Comparison of ENCODE assay signal across 13 cellular contexts in genomic region chr5:18270635-18271338, GRCh38.
"Had no signal": no experiment of that assay in that cellular context is flagged by ENCODE, and none has a peak within 500 bp of the region (broad histone marks: within the 10 kb centered on the region; RNA-seq: fewer than 3 reads in every experiment).

No MANE protein-coding gene starts in this region.

- H3K36me3 ChIP-seq: pancreas had no signal

- H3K79me2 ChIP-seq: hepatocyte had no signal

- H3K27ac ChIP-seq: hepatocyte, pancreas had no signal

- H3K9me3 ChIP-seq: pancreas had no signal

- H3K4me2 ChIP-seq: hepatocyte had no signal

- DNase-seq: activated CD4-positive, alpha-beta T cell treated with anti-CD3 and anti-CD28 coated beads, Interleukin-2, amount 10 ng/mL, durations not matched to agents 7 days and 5 days; activated gamma-delta T cell treated with Interleukin-2 at 50 U/mL for 16 hours; amygdala; endodermal cell; kidney glomerular epithelial cell; left ventricle myocardium superior; mesenchymal stem cell; naive thymus-derived CD8-positive, alpha-beta T cell; pancreas; stimulated activated CD4-positive, alpha-beta T cell treated with anti-CD3 and anti-CD28 coated beads, Interleukin-2, amount 100 ng/mL, for 24 hours had no signal

- H3K4me3 Mint-ChIP-seq: activated CD4-positive, alpha-beta T cell treated with anti-CD3 and anti-CD28 coated beads, Interleukin-2, amount 10 ng/mL, durations not matched to agents 7 days and 5 days; activated naive CD8-positive, alpha-beta T cell; endodermal cell; naive thymus-derived CD8-positive, alpha-beta T cell had no signal

- H2AFZ ChIP-seq: hepatocyte had no signal

- H3K4me3 ChIP-seq: hepatocyte, pancreas had no signal

- H3K4me1 ChIP-seq: pancreas had no signal

- ATAC-seq: esophagus mucosa; left ventricle myocardium superior; naive thymus-derived CD8-positive, alpha-beta T cell; pancreas had no signal

- H3K4me1 Mint-ChIP-seq: activated CD4-positive, alpha-beta T cell treated with anti-CD3 and anti-CD28 coated beads, Interleukin-2, amount 10 ng/mL, durations not matched to agents 7 days and 5 days; endodermal cell; naive thymus-derived CD8-positive, alpha-beta T cell had no signal

- H3K27me3 ChIP-seq: hepatocyte, pancreas had no signal

- H3K27ac Mint-ChIP-seq: activated CD4-positive, alpha-beta T cell treated with anti-CD3 and anti-CD28 coated beads, Interleukin-2, amount 10 ng/mL, durations not matched to agents 7 days and 5 days; activated naive CD8-positive, alpha-beta T cell; endodermal cell; naive thymus-derived CD8-positive, alpha-beta T cell had no signal

- H3K36me3 Mint-ChIP-seq: activated naive CD8-positive, alpha-beta T cell; naive thymus-derived CD8-positive, alpha-beta T cell had no signal

- H3K27me3 Mint-ChIP-seq: activated CD4-positive, alpha-beta T cell treated with anti-CD3 and anti-CD28 coated beads, Interleukin-2, amount 10 ng/mL, durations not matched to agents 7 days and 5 days; activated naive CD8-positive, alpha-beta T cell; naive thymus-derived CD8-positive, alpha-beta T cell had no signal

- H3K9me3 Mint-ChIP-seq: endodermal cell had no signal
